Comparison of ENCODE assay signal across 9 cellular contexts in genomic region chr14:54711812-54712211, GRCh38.
DNase-seq lines count a peak whose midpoint lies in the region; ATAC-seq and TF ChIP-seq lines count a peak whose summit lies in the region.
"Had no signal": no experiment of that assay in that cellular context is flagged by ENCODE, and none has a peak within 500 bp of the region (broad histone marks: within the 10 kb centered on the region; RNA-seq: fewer than 3 reads in every experiment).

No MANE protein-coding gene starts in this region.

- H3K9me3 Mint-ChIP-seq in chondrocyte (ENCODE audit: low read depth) = no peaks in the 10 kb centered on the region
- H3K9me3 Mint-ChIP-seq in CD14-positive monocyte = peaks cover 0 to 2% (median 0%) of the 10 kb centered on the region in 7 donors
- H3K9me3 Mint-ChIP-seq: natural killer cell treated with Interleukin-12 subunit alpha and Interleukin-12 subunit beta and Interleukin-15 and Interleukin-18, amount 100 ng/mL, for 72 hours had no signal

- H3K4me3 Mint-ChIP-seq in chondrocyte (ENCODE audit: unreplicated experiment) (no peak overlapping the region), CD14-positive monocyte (peak overlapping the region in 1 of 2 donors; percentile 61)
- H3K4me3 Mint-ChIP-seq: natural killer cell treated with Interleukin-12 subunit alpha and Interleukin-12 subunit beta and Interleukin-15 and Interleukin-18, amount 100 ng/mL, for 72 hours had no signal

- peak overlapping the region; percentile 96 for H3K27ac Mint-ChIP-seq in chondrocyte (ENCODE audit: unreplicated experiment)
- H3K27ac Mint-ChIP-seq in CD14-positive monocyte = no peak overlapping the region
- H3K27ac Mint-ChIP-seq: natural killer cell treated with Interleukin-12 subunit alpha and Interleukin-12 subunit beta and Interleukin-15 and Interleukin-18, amount 100 ng/mL, for 72 hours had no signal

- H3K9ac ChIP-seq in Loucy (ENCODE audit: low read depth, low read length, poor library complexity, severe bottlenecking) (peak overlapping the region; percentile 48), muscle layer of colon (ENCODE audit: low read length) (no peak overlapping the region)

- peak overlapping the region; percentile 4 for H3K27ac ChIP-seq in muscle layer of colon (ENCODE audit: low read depth, low read length)
- H3K27ac ChIP-seq in thyroid gland = peak overlapping the region; percentile 39 to 74 (median 72)
- H3K27ac ChIP-seq: epithelial cell of prostate had no signal

- H3K4me3 ChIP-seq in Loucy (ENCODE audit: low read length, poor library complexity, severe bottlenecking) (peak overlapping the region; percentile 36), muscle layer of colon (ENCODE audit: low read depth in 1 of 2, low read length in 2 of 2) (no peak overlapping the region), thyroid gland (replicated peaks in 1 of 3) (no peak overlapping the region), mucosa of descending colon (no peak overlapping the region)

- no peaks in the 10 kb centered on the region for H3K79me2 ChIP-seq in Loucy (ENCODE audit: insufficient read depth, low read length)

- H4K20me1 ChIP-seq in Loucy (ENCODE audit: insufficient read depth, low read length, poor library complexity, severe bottlenecking) = no peaks in the 10 kb centered on the region

- H3K9me2 ChIP-seq in Loucy (replicated peaks; ENCODE audit: low read depth, low read length) = no peaks in the 10 kb centered on the region

- H3F3A ChIP-seq in Loucy (ENCODE audit: low read depth) = no peaks in the 10 kb centered on the region

- H3K9me3 ChIP-seq in Loucy (ENCODE audit: insufficient read depth, low read depth, low read length) (no peaks in the 10 kb centered on the region), muscle layer of colon (ENCODE audit: low read length) (no peaks in the 10 kb centered on the region), thyroid gland (no peaks in the 10 kb centered on the region), mucosa of descending colon (no peaks in the 10 kb centered on the region)

- H3K27me3 Mint-ChIP-seq in chondrocyte (ENCODE audit: low read depth) (no peaks in the 10 kb centered on the region), CD14-positive monocyte (ENCODE audit: low read depth in 3 of 3) (peaks cover 2 to 5% (median 2%) of the 10 kb centered on the region in 3 donors)

- no peak for TF ChIP-seq POLR2A in thyroid gland (IDR thresholded peaks at IDR 0.05)

- H3K4me1 ChIP-seq in Loucy (ENCODE audit: insufficient read depth, low read length, poor library complexity, severe bottlenecking) (peaks cover 47% of the 10 kb centered on the region), muscle layer of colon (ENCODE audit: insufficient read depth, low read length) (peaks cover 49% of the 10 kb centered on the region), thyroid gland (peaks cover 26 to 72% of the 10 kb centered on the region in 2 donors), mucosa of descending colon (ENCODE audit: low read depth) (no peaks in the 10 kb centered on the region)

- intact Hi-C loops in thyroid gland (cut with DNase I) = no loop called here
- intact Hi-C loops in mucosa of descending colon (cut with DNase I, micrococcal nuclease) = no loop called here
- intact Hi-C loops in CD14-positive monocyte (cut with micrococcal nuclease) = no loop called here

- H3K27me3 ChIP-seq in Loucy (ENCODE audit: insufficient read depth, low read length, poor library complexity, severe bottlenecking) = no peaks in the 10 kb centered on the region
- no peaks in the 10 kb centered on the region for H3K27me3 ChIP-seq in muscle layer of colon (ENCODE audit: control insufficient read depth in 1 of 2, insufficient read depth in 2 of 2, low read length in 2 of 2)
- no peaks in the 10 kb centered on the region for H3K27me3 ChIP-seq in thyroid gland

- TF ChIP-seq CTCF in Loucy (conservative IDR thresholded peaks at IDR 0.05; ENCODE audit: low read length) (no peak), chondrocyte (IDR thresholded peaks at IDR 0.05) (no peak), thyroid gland (IDR thresholded peaks at IDR 0.05) (no peak), mucosa of descending colon (IDR thresholded peaks at IDR 0.05) (no peak), CD14-positive monocyte (IDR thresholded peaks at IDR 0.05) (no peak)

- H2AFZ ChIP-seq in Loucy (ENCODE audit: low read length) = peak overlapping the region; percentile 17

- WGBS in thyroid gland, 2 donors = 32 to 42% methylated on average over 4 of the region's 4 CpGs

- DNase-seq in chondrocyte (ENCODE audit: low spot score) = no peak
- DNase-seq in thyroid gland = no peak
- DNase-seq in mucosa of descending colon = no peak
- DNase-seq in ecto neural progenitor cell (ENCODE audit: low spot score) = no peak
- DNase-seq in CD14-positive monocyte (ENCODE audit: low spot score) = no peak

- H3K4me2 ChIP-seq in Loucy (ENCODE audit: low read depth, low read length, poor library complexity, severe bottlenecking) = peak overlapping the region; percentile 69

- H3K36me3 Mint-ChIP-seq in chondrocyte (ENCODE audit: low read depth) = no peaks in the 10 kb centered on the region
- no peaks in the 10 kb centered on the region for H3K36me3 Mint-ChIP-seq in CD14-positive monocyte
- H3K36me3 Mint-ChIP-seq: natural killer cell treated with Interleukin-12 subunit alpha and Interleukin-12 subunit beta and Interleukin-15 and Interleukin-18, amount 100 ng/mL, for 72 hours had no signal

- H3K36me3 ChIP-seq in Loucy (ENCODE audit: insufficient read depth, low read length) (no peaks in the 10 kb centered on the region), muscle layer of colon (ENCODE audit: insufficient read depth, low read length) (no peaks in the 10 kb centered on the region), thyroid gland (no peaks in the 10 kb centered on the region), mucosa of descending colon (ENCODE audit: low read depth) (no peaks in the 10 kb centered on the region)

- ATAC-seq in mucosa of descending colon = no peak
- ATAC-seq: natural killer cell treated with Interleukin-12 subunit alpha and Interleukin-12 subunit beta and Interleukin-15 and Interleukin-18, amount 100 ng/mL, for 72 hours had no signal

- peaks cover 43% of the 10 kb centered on the region for H3K4me1 Mint-ChIP-seq in chondrocyte (ENCODE audit: low read depth)
- peaks cover 16% of the 10 kb centered on the region for H3K4me1 Mint-ChIP-seq in CD14-positive monocyte
